ENCODE assay signal across 24 cellular contexts in genomic region chr3:8835385-8835784, GRCh38.
"Had no signal": no experiment of that assay in that cellular context is flagged by ENCODE, and none has a peak within 500 bp of the region (broad histone marks: within the 10 kb centered on the region; RNA-seq: fewer than 3 reads in every experiment).

No MANE protein-coding gene starts in this region.

- FAIRE-seq: endothelial cell of umbilical vein, keratinocyte had no signal

- H3K27ac ChIP-seq: colonic mucosa, heart left ventricle, neutrophil, right atrium auricular region, sigmoid colon, skin epidermis, thyroid gland, upper lobe of left lung, uterus had no signal

- H3K4me1 Mint-ChIP-seq: naive B cell had no signal

- H3K9me3 ChIP-seq: colonic mucosa, heart left ventricle, neutrophil, right atrium auricular region, sigmoid colon, thyroid gland, upper lobe of left lung, uterus had no signal

- H3K4me1 ChIP-seq: colonic mucosa, heart left ventricle, right atrium auricular region, sigmoid colon, thyroid gland, upper lobe of left lung, uterus had no signal

- H3K4me3 Mint-ChIP-seq: naive B cell, nephron had no signal

- H3K4me3 ChIP-seq: colonic mucosa, heart left ventricle, lung, right atrium auricular region, sigmoid colon, skin epidermis, thyroid gland, upper lobe of left lung, uterus had no signal

- H3K36me3 ChIP-seq: colonic mucosa, heart left ventricle, neutrophil, right atrium auricular region, sigmoid colon, thyroid gland, upper lobe of left lung, uterus had no signal

- H3K27me3 ChIP-seq: colonic mucosa, heart left ventricle, neutrophil, right atrium auricular region, sigmoid colon, thyroid gland, upper lobe of left lung, uterus had no signal

- DNase-seq: colonic mucosa; dermis blood vessel endothelial cell; erythroblast; foreskin melanocyte; heart left ventricle; hypothalamus; left cardiac atrium; left ventricle myocardium superior; mesendoderm; naive B cell; posterior cingulate gyrus; sigmoid colon; stimulated activated CD4-positive, alpha-beta T cell treated with anti-CD3 and anti-CD28 coated beads, Interleukin-12 subunit alpha, Interleukin-12 subunit beta, amount 100 ng/mL, for 4 hours; stimulated activated naive CD4-positive, alpha-beta T cell treated with Interleukin-2 at 50 U/mL for 16 hours; thyroid gland; upper lobe of left lung; uterus had no signal

- H3K9me3 Mint-ChIP-seq: naive B cell, nephron had no signal

- ATAC-seq: heart left ventricle, left cardiac atrium, left ventricle myocardium superior had no signal

- H3K27ac Mint-ChIP-seq: naive B cell, nephron had no signal

- H3K27me3 Mint-ChIP-seq: naive B cell had no signal

- H3K36me3 Mint-ChIP-seq: naive B cell had no signal
